ENCODE assay signal across 20 cellular contexts in genomic region chr22:42208362-42208761, GRCh38.
A peak's percentile ranks its signal among the peaks of the same experiment; 100 is the strongest.
DNase-seq lines count a peak whose midpoint lies in the region; ATAC-seq and TF ChIP-seq lines count a peak whose summit lies in the region.
"Had no signal": no experiment of that assay in that cellular context is flagged by ENCODE, and none has a peak within 500 bp of the region (broad histone marks: within the 10 kb centered on the region; RNA-seq: fewer than 3 reads in every experiment).

No MANE protein-coding gene starts in this region.

- POLR2A ChIA-PET in activated naive CD8-positive, alpha-beta T cell treated with anti-CD3 and anti-CD28 coated beads, Interleukin-2, amount 10 ng/mL, durations not matched to agents 7 days and 5 days (lab: Charles Lee): no interaction called here

- H4K20me1 ChIP-seq in GM23338 (replicated peaks; ENCODE audit: insufficient read depth): peaks cover 81% of the 10 kb centered on the region

- H3K4me3 ChIP-seq in GM23338: no peak overlapping the region
- H3K4me3 ChIP-seq: heart left ventricle, psoas muscle, transverse colon had no signal

- no peaks in the 10 kb centered on the region for H3K9me3 Mint-ChIP-seq in activated naive CD8-positive, alpha-beta T cell treated with anti-CD3 and anti-CD28 coated beads, Interleukin-2, amount 10 ng/mL, durations not matched to agents 7 days and 5 days
- H3K9me3 Mint-ChIP-seq in activated naive CD8-positive, alpha-beta T cell treated with anti-CD3 and anti-CD28 coated beads for 36 hours: no peaks in the 10 kb centered on the region
- H3K9me3 Mint-ChIP-seq in T-helper 1 cell treated with Interleukin-12 subunit alpha and Interleukin-12 subunit beta and Interleukin-4 antibody, amounts not matched to agents 30 μg/mL and 1 μg/mL, for 36 hours: no peaks in the 10 kb centered on the region
- H3K9me3 Mint-ChIP-seq in type B pancreatic cell (no peaks in the 10 kb centered on the region), GM23338 (no peaks in the 10 kb centered on the region)

- H3K27me3 ChIP-seq in GM23338 (ENCODE audit: insufficient read depth): no peaks in the 10 kb centered on the region
- H3K27me3 ChIP-seq: heart left ventricle, transverse colon had no signal

- ATAC-seq in activated naive CD8-positive, alpha-beta T cell treated with anti-CD3 and anti-CD28 coated beads, Interleukin-2, amount 10 ng/mL, durations not matched to agents 7 days and 5 days (ENCODE audit: low read depth): no peak
- ATAC-seq in HG02885 (IDR thresholded peaks at IDR 0.05; ENCODE audit: poor library complexity, unreplicated experiment): no peak
- ATAC-seq in GM23338: no peak
- ATAC-seq: heart left ventricle, psoas muscle had no signal

- H2AFZ ChIP-seq in GM23338: no peak overlapping the region

- H3F3A ChIP-seq in GM23338 (replicated peaks; ENCODE audit: low read depth): no peaks in the 10 kb centered on the region

- no peak for DNase-seq in activated naive CD8-positive, alpha-beta T cell treated with anti-CD3 and anti-CD28 coated beads, Interleukin-2, amount 10 ng/mL, durations not matched to agents 7 days and 5 days
- DNase-seq in activated naive CD8-positive, alpha-beta T cell treated with anti-CD3 and anti-CD28 coated beads for 36 hours: no peak
- DNase-seq in central memory CD4-positive, alpha-beta T cell: peak; percentile 23
- no peak for DNase-seq in type B pancreatic cell (ENCODE audit: extremely low spot score, unreplicated experiment)
- no peak for DNase-seq in GM23338 (ENCODE audit: low spot score)
- DNase-seq in SK-N-DZ (ENCODE audit: low spot score): no peak
- DNase-seq: cerebellar nuclear complex; DMS53; GOT3; heart left ventricle; KG1; NCI-H1436 treated with DMSO at 0.1 percent for 48 hours; NK-92 treated with Interleukin-12 subunit alpha and Interleukin-12 subunit beta, amount 100 ng/mL, for 24 hours; psoas muscle; SHP77; transverse colon had no signal

- H3K4me3 Mint-ChIP-seq in activated naive CD8-positive, alpha-beta T cell treated with anti-CD3 and anti-CD28 coated beads, Interleukin-2, amount 10 ng/mL, durations not matched to agents 7 days and 5 days: no peak overlapping the region
- H3K4me3 Mint-ChIP-seq in activated naive CD8-positive, alpha-beta T cell treated with anti-CD3 and anti-CD28 coated beads for 36 hours: no peak overlapping the region
- peak overlapping the region; percentile 20 for H3K4me3 Mint-ChIP-seq in T-helper 1 cell treated with Interleukin-12 subunit alpha and Interleukin-12 subunit beta and Interleukin-4 antibody, amounts not matched to agents 30 μg/mL and 1 μg/mL, for 36 hours
- H3K4me3 Mint-ChIP-seq in type B pancreatic cell (no peak overlapping the region), GM23338 (no peak overlapping the region)
- H3K4me3 Mint-ChIP-seq: activated naive CD8-positive, alpha-beta T cell had no signal

- peaks cover 9% of the 10 kb centered on the region; the same call in 1 of the 2 replicates for H3K4me1 ChIP-seq in GM23338 (ENCODE audit: insufficient read depth)
- H3K4me1 ChIP-seq: psoas muscle had no signal

- H3K27ac ChIP-seq in GM23338 (ENCODE audit: low read depth): no peak overlapping the region
- H3K27ac ChIP-seq: epithelial cell of prostate, heart left ventricle, psoas muscle, transverse colon had no signal

- no peaks in the 10 kb centered on the region for H3K27me3 Mint-ChIP-seq in activated naive CD8-positive, alpha-beta T cell treated with anti-CD3 and anti-CD28 coated beads, Interleukin-2, amount 10 ng/mL, durations not matched to agents 7 days and 5 days
- no peaks in the 10 kb centered on the region for H3K27me3 Mint-ChIP-seq in activated naive CD8-positive, alpha-beta T cell treated with anti-CD3 and anti-CD28 coated beads for 36 hours
- H3K27me3 Mint-ChIP-seq in T-helper 1 cell treated with Interleukin-12 subunit alpha and Interleukin-12 subunit beta and Interleukin-4 antibody, amounts not matched to agents 30 μg/mL and 1 μg/mL, for 36 hours (ENCODE audit: low read depth): no peaks in the 10 kb centered on the region
- H3K27me3 Mint-ChIP-seq in type B pancreatic cell: no peaks in the 10 kb centered on the region
- peaks cover 3% of the 10 kb centered on the region for H3K27me3 Mint-ChIP-seq in GM23338 (ENCODE audit: insufficient read depth, low read depth, poor library complexity)
- H3K27me3 Mint-ChIP-seq: activated naive CD8-positive, alpha-beta T cell had no signal

- peaks cover 21% of the 10 kb centered on the region for H3K36me3 Mint-ChIP-seq in activated naive CD8-positive, alpha-beta T cell treated with anti-CD3 and anti-CD28 coated beads, Interleukin-2, amount 10 ng/mL, durations not matched to agents 7 days and 5 days
- H3K36me3 Mint-ChIP-seq in activated naive CD8-positive, alpha-beta T cell treated with anti-CD3 and anti-CD28 coated beads for 36 hours: peaks cover 20% of the 10 kb centered on the region
- H3K36me3 Mint-ChIP-seq in T-helper 1 cell treated with Interleukin-12 subunit alpha and Interleukin-12 subunit beta and Interleukin-4 antibody, amounts not matched to agents 30 μg/mL and 1 μg/mL, for 36 hours (ENCODE audit: low read depth): peaks cover 42% of the 10 kb centered on the region
- peaks cover 33% of the 10 kb centered on the region for H3K36me3 Mint-ChIP-seq in type B pancreatic cell
- peaks cover 25% of the 10 kb centered on the region for H3K36me3 Mint-ChIP-seq in GM23338 (ENCODE audit: low read depth)

- H3K79me2 ChIP-seq in GM23338 (replicated peaks; ENCODE audit: insufficient read depth): peaks cover 85% of the 10 kb centered on the region

- TF ChIP-seq CTCF in type B pancreatic cell (conservative IDR thresholded peaks at IDR 0.05) (no peak), GM23338 (conservative IDR thresholded peaks at IDR 0.05; ENCODE audit: low read depth in 2 of 2) (no peak)

- peaks cover 1% of the 10 kb centered on the region; the same call in 1 of the 2 replicates for H3K36me3 ChIP-seq in GM23338 (ENCODE audit: insufficient read depth)

- peak overlapping the region; percentile 1 for H3K27ac Mint-ChIP-seq in activated naive CD8-positive, alpha-beta T cell treated with anti-CD3 and anti-CD28 coated beads, Interleukin-2, amount 10 ng/mL, durations not matched to agents 7 days and 5 days
- H3K27ac Mint-ChIP-seq in activated naive CD8-positive, alpha-beta T cell treated with anti-CD3 and anti-CD28 coated beads for 36 hours: no peak overlapping the region
- H3K27ac Mint-ChIP-seq in T-helper 1 cell treated with Interleukin-12 subunit alpha and Interleukin-12 subunit beta and Interleukin-4 antibody, amounts not matched to agents 30 μg/mL and 1 μg/mL, for 36 hours: peak overlapping the region; percentile 53
- H3K27ac Mint-ChIP-seq in type B pancreatic cell (peak overlapping the region; percentile 2), GM23338 (no peak overlapping the region)
- H3K27ac Mint-ChIP-seq: activated naive CD8-positive, alpha-beta T cell had no signal

- no peaks in the 10 kb centered on the region for H3K9me2 ChIP-seq in GM23338 (ENCODE audit: insufficient read depth)

- H3K4me2 ChIP-seq in GM23338: no peak overlapping the region

- H3K4me1 Mint-ChIP-seq in activated naive CD8-positive, alpha-beta T cell treated with anti-CD3 and anti-CD28 coated beads, Interleukin-2, amount 10 ng/mL, durations not matched to agents 7 days and 5 days: peaks cover 15% of the 10 kb centered on the region
- peaks cover 24% of the 10 kb centered on the region for H3K4me1 Mint-ChIP-seq in activated naive CD8-positive, alpha-beta T cell treated with anti-CD3 and anti-CD28 coated beads for 36 hours
- peaks cover 37% of the 10 kb centered on the region for H3K4me1 Mint-ChIP-seq in T-helper 1 cell treated with Interleukin-12 subunit alpha and Interleukin-12 subunit beta and Interleukin-4 antibody, amounts not matched to agents 30 μg/mL and 1 μg/mL, for 36 hours (ENCODE audit: low read depth)
- no peaks in the 10 kb centered on the region for H3K4me1 Mint-ChIP-seq in type B pancreatic cell (ENCODE audit: unreplicated experiment)
- peaks cover 9% of the 10 kb centered on the region for H3K4me1 Mint-ChIP-seq in GM23338

TF ChIP-seq in GM23338, 12 proteins besides CTCF, POLR2A, EP300 and RAD21 (continues in another document):
- no peak for TF ChIP-seq ETS1 (IDR thresholded peaks at IDR 0.05)
- no peak for TF ChIP-seq REST (IDR thresholded peaks at IDR 0.05; ENCODE audit: unreplicated experiment)
- TF ChIP-seq POLR2AphosphoS5 (IDR thresholded peaks at IDR 0.05; ENCODE audit: low read depth): no peak
- no peak for TF ChIP-seq EZH2 (IDR thresholded peaks at IDR 0.05; ENCODE audit: low read depth, unreplicated experiment)
- no peak for TF ChIP-seq EZH2phosphoT487 (IDR thresholded peaks at IDR 0.05; ENCODE audit: unreplicated experiment)

Comparison
In these comparisons a context has a peak if more than half of its experiments do, and no peak if none do; other contexts are left out.
1. H3K27ac Mint-ChIP-seq: peak in activated naive CD8-positive, alpha-beta T cell treated with anti-CD3 and anti-CD28 coated beads, Interleukin-2, amount 10 ng/mL, durations not matched to agents 7 days and 5 days (single experiment), T-helper 1 cell treated with Interleukin-12 subunit alpha and Interleukin-12 subunit beta and Interleukin-4 antibody, amounts not matched to agents 30 μg/mL and 1 μg/mL, for 36 hours (single experiment) and type B pancreatic cell (single experiment); none in activated naive CD8-positive, alpha-beta T cell treated with anti-CD3 and anti-CD28 coated beads for 36 hours (single experiment) and GM23338 (single experiment).